ENCODE assay signal across 1 cellular context in genomic region chr2:95345415-95346235, GRCh38.
TF ChIP-seq lines count a peak whose summit lies in the region.

No MANE protein-coding gene starts in this region.

TF ChIP-seq in HepG2, 621 proteins besides CTCF, POLR2A, EP300 and RAD21 (continued from another document and continues in another):
- TF ChIP-seq UBTF (CRISPR knock-in tag; IDR thresholded peaks at IDR 0.05) (peak; percentile 63; the same call in 1 of the 2 replicates), ZNF446 (CRISPR knock-in tag; IDR thresholded peaks at IDR 0.05) (0 out of 2 replicates have a peak, but pooled peaks have one; percentile 67), FIP1L1 (IDR thresholded peaks at IDR 0.05; ENCODE audit: borderline replicate concordance, insufficient read depth, low read depth, low read length) (no peak), ZBTB33 (CRISPR knock-in tag; IDR thresholded peaks at IDR 0.05) (no peak), PHB2 (IDR thresholded peaks at IDR 0.05; ENCODE audit: partially characterized antibody) (no peak), FOXK1 (CRISPR knock-in tag; IDR thresholded peaks at IDR 0.05; ENCODE audit: borderline replicate concordance, low read depth) (peak; percentile 28; the same call in 1 of the 2 replicates), SUZ12 (IDR thresholded peaks at IDR 0.05; ENCODE audit: low read depth, low read length) (no peak), ZNF652 (CRISPR knock-in tag; IDR thresholded peaks at IDR 0.05; ENCODE audit: borderline replicate concordance, low read depth) (no peak), FOXC1 (CRISPR knock-in tag; IDR thresholded peaks at IDR 0.05; ENCODE audit: borderline replicate concordance) (0 out of 2 replicates have a peak, but pooled peaks have one; percentile 64), TARDBP (CRISPR knock-in tag; IDR thresholded peaks at IDR 0.05) (peak; percentile 32; the same call in 1 of the 2 replicates), ATF1 (CRISPR knock-in tag; IDR thresholded peaks at IDR 0.05) (no peak), ADNP (CRISPR knock-in tag; IDR thresholded peaks at IDR 0.05) (no peak), ZFP36L2 (CRISPR knock-in tag; IDR thresholded peaks at IDR 0.05) (no peak), PLRG1 (conservative IDR thresholded peaks at IDR 0.05) (no peak), ZNF619 (CRISPR knock-in tag; IDR thresholded peaks at IDR 0.05) (peak; percentile 75; the same call in 1 of the 2 replicates), SMAD3 (CRISPR knock-in tag; IDR thresholded peaks at IDR 0.05) (no peak), ZNF143 (CRISPR knock-in tag; IDR thresholded peaks at IDR 0.05) (no peak), ATF2 (CRISPR knock-in tag; IDR thresholded peaks at IDR 0.05) (no peak), BCL6 (CRISPR knock-in tag; IDR thresholded peaks at IDR 0.05) (no peak), MXD4 (CRISPR knock-in tag; IDR thresholded peaks at IDR 0.05) (no peak), ATF4 (CRISPR knock-in tag; IDR thresholded peaks at IDR 0.05) (no peak), ZNF563 (CRISPR knock-in tag; IDR thresholded peaks at IDR 0.05) (peak; percentile 84), ZNF672 (CRISPR knock-in tag; IDR thresholded peaks at IDR 0.05) (no peak), ZNF788 (CRISPR knock-in tag; IDR thresholded peaks at IDR 0.05; ENCODE audit: borderline replicate concordance) (peak; percentile 75; the same call in 1 of the 2 replicates), ZNF136 (CRISPR knock-in tag; IDR thresholded peaks at IDR 0.05; ENCODE audit: low read depth) (0 out of 2 replicates have a peak, but pooled peaks have one; percentile 66), MXD3 (CRISPR knock-in tag; IDR thresholded peaks at IDR 0.05) (no peak), ZNF644 (CRISPR knock-in tag; IDR thresholded peaks at IDR 0.05; ENCODE audit: low read depth) (no peak), ZNF501 (CRISPR knock-in tag; IDR thresholded peaks at IDR 0.05) (peak; percentile 47; the same call in 1 of the 2 replicates), ZNF597 (CRISPR knock-in tag; IDR thresholded peaks at IDR 0.05) (no peak), SPEN (CRISPR knock-in tag; IDR thresholded peaks at IDR 0.05; ENCODE audit: low read depth) (peak; percentile 26; the same call in 1 of the 2 replicates), SRY (CRISPR knock-in tag; IDR thresholded peaks at IDR 0.05) (no peak), ZNF800 (CRISPR knock-in tag; IDR thresholded peaks at IDR 0.05) (peak; percentile 83)
- TF ChIP-seq, protein P1, sequence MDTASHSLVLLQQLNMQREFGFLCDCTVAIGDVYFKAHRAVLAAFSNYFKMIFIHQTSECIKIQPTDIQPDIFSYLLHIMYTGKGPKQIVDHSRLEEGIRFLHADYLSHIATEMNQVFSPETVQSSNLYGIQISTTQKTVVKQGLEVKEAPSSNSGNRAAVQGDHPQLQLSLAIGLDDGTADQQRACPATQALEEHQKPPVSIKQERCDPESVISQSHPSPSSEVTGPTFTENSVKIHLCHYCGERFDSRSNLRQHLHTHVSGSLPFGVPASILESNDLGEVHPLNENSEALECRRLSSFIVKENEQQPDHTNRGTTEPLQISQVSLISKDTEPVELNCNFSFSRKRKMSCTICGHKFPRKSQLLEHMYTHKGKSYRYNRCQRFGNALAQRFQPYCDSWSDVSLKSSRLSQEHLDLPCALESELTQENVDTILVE (CRISPR knock-in tag; IDR thresholded peaks at IDR 0.05), result no peak
- TF ChIP-seq, protein P2, sequence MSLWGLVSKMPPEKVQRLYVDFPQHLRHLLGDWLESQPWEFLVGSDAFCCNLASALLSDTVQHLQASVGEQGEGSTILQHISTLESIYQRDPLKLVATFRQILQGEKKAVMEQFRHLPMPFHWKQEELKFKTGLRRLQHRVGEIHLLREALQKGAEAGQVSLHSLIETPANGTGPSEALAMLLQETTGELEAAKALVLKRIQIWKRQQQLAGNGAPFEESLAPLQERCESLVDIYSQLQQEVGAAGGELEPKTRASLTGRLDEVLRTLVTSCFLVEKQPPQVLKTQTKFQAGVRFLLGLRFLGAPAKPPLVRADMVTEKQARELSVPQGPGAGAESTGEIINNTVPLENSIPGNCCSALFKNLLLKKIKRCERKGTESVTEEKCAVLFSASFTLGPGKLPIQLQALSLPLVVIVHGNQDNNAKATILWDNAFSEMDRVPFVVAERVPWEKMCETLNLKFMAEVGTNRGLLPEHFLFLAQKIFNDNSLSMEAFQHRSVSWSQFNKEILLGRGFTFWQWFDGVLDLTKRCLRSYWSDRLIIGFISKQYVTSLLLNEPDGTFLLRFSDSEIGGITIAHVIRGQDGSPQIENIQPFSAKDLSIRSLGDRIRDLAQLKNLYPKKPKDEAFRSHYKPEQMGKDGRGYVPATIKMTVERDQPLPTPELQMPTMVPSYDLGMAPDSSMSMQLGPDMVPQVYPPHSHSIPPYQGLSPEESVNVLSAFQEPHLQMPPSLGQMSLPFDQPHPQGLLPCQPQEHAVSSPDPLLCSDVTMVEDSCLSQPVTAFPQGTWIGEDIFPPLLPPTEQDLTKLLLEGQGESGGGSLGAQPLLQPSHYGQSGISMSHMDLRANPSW (CRISPR knock-in tag; IDR thresholded peaks at IDR 0.05; ENCODE audit: borderline replicate concordance), result no peak
- TF ChIP-seq, protein P3, sequence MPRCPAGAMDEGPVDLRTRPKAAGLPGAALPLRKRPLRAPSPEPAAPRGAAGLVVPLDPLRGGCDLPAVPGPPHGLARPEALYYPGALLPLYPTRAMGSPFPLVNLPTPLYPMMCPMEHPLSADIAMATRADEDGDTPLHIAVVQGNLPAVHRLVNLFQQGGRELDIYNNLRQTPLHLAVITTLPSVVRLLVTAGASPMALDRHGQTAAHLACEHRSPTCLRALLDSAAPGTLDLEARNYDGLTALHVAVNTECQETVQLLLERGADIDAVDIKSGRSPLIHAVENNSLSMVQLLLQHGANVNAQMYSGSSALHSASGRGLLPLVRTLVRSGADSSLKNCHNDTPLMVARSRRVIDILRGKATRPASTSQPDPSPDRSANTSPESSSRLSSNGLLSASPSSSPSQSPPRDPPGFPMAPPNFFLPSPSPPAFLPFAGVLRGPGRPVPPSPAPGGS (CRISPR knock-in tag; IDR thresholded peaks at IDR 0.05), result peak; percentile 67
- TF ChIP-seq, protein P4, sequence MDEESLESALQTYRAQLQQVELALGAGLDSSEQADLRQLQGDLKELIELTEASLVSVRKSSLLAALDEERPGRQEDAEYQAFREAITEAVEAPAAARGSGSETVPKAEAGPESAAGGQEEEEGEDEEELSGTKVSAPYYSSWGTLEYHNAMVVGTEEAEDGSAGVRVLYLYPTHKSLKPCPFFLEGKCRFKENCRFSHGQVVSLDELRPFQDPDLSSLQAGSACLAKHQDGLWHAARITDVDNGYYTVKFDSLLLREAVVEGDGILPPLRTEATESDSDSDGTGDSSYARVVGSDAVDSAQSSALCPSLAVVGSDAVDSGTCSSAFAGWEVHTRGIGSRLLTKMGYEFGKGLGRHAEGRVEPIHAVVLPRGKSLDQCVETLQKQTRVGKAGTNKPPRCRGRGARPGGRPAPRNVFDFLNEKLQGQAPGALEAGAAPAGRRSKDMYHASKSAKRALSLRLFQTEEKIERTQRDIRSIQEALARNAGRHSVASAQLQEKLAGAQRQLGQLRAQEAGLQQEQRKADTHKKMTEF (CRISPR knock-in tag; IDR thresholded peaks at IDR 0.05), result peak; percentile 33; the same call in 1 of the 2 replicates
- TF ChIP-seq, protein P5, sequence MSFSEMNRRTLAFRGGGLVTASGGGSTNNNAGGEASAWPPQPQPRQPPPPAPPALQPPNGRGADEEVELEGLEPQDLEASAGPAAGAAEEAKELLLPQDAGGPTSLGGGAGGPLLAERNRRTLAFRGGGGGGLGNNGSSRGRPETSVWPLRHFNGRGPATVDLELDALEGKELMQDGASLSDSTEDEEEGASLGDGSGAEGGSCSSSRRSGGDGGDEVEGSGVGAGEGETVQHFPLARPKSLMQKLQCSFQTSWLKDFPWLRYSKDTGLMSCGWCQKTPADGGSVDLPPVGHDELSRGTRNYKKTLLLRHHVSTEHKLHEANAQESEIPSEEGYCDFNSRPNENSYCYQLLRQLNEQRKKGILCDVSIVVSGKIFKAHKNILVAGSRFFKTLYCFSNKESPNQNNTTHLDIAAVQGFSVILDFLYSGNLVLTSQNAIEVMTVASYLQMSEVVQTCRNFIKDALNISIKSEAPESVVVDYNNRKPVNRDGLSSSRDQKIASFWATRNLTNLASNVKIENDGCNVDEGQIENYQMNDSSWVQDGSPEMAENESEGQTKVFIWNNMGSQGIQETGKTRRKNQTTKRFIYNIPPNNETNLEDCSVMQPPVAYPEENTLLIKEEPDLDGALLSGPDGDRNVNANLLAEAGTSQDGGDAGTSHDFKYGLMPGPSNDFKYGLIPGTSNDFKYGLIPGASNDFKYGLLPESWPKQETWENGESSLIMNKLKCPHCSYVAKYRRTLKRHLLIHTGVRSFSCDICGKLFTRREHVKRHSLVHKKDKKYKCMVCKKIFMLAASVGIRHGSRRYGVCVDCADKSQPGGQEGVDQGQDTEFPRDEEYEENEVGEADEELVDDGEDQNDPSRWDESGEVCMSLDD (CRISPR knock-in tag; IDR thresholded peaks at IDR 0.05; ENCODE audit: borderline replicate concordance), result no peak
- TF ChIP-seq, protein P6, sequence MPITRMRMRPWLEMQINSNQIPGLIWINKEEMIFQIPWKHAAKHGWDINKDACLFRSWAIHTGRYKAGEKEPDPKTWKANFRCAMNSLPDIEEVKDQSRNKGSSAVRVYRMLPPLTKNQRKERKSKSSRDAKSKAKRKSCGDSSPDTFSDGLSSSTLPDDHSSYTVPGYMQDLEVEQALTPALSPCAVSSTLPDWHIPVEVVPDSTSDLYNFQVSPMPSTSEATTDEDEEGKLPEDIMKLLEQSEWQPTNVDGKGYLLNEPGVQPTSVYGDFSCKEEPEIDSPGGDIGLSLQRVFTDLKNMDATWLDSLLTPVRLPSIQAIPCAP (CRISPR knock-in tag; IDR thresholded peaks at IDR 0.05; ENCODE audit: low read depth), result no peak
